1 cellular context compared by ENCODE assay signal in the genomic region with DNA sequence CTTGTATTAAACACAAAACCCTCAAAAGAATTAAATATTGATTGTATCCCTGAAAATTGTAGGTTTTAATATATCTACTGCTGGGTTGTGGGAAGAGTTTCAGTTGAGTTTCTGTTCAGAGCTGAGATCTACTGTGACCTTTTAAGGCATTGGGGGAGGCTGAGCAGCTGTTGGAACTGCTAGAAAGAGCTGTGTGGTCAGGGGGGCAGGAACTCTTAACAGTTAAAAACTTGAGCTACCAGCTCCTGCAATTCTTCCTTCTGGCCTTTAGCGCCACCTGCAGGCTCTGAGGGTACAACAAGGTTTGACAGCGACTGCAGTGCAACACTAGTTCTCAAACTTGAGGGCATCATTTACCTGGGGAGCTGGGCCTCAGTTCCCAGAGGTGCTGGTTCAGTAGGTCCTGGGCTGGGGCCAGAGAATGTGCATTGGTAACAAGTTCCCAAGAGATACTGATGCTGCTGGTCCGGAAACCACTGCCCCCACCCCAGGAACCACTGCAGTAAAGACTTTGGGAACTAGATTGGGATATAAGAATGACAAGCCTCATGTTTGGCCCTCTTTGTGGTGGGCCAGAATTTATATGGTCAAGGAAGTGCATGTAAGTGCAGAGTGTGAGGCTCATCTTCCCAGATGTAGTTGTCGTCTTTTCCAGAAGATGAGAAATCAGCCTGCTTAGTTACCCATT.
TF ChIP-seq lines count a peak whose summit lies in the region.

No MANE protein-coding gene starts in this region.

TF ChIP-seq in GM12878, 131 proteins besides CTCF, POLR2A, EP300 and RAD21 (continued from another document and continues in another):
- TF ChIP-seq, protein P1, sequence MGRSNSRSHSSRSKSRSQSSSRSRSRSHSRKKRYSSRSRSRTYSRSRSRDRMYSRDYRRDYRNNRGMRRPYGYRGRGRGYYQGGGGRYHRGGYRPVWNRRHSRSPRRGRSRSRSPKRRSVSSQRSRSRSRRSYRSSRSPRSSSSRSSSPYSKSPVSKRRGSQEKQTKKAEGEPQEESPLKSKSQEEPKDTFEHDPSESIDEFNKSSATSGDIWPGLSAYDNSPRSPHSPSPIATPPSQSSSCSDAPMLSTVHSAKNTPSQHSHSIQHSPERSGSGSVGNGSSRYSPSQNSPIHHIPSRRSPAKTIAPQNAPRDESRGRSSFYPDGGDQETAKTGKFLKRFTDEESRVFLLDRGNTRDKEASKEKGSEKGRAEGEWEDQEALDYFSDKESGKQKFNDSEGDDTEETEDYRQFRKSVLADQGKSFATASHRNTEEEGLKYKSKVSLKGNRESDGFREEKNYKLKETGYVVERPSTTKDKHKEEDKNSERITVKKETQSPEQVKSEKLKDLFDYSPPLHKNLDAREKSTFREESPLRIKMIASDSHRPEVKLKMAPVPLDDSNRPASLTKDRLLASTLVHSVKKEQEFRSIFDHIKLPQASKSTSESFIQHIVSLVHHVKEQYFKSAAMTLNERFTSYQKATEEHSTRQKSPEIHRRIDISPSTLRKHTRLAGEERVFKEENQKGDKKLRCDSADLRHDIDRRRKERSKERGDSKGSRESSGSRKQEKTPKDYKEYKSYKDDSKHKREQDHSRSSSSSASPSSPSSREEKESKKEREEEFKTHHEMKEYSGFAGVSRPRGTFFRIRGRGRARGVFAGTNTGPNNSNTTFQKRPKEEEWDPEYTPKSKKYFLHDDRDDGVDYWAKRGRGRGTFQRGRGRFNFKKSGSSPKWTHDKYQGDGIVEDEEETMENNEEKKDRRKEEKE (IDR thresholded peaks at IDR 0.05) = 0 out of 2 replicates have a peak, but pooled peaks have one; percentile 49
- TF ChIP-seq SPI1 (IDR thresholded peaks at IDR 0.05; ENCODE audit: borderline replicate concordance, insufficient read depth, low read depth, low read length) = no peak
- peak; percentile 41 for TF ChIP-seq NFIC (IDR thresholded peaks at IDR 0.05; ENCODE audit: low read depth, low read length)
- TF ChIP-seq POLR2AphosphoS2 (IDR thresholded peaks at IDR 0.05; ENCODE audit: low read depth, low read length) = no peak
- peak; percentile 48; the same call in 1 of the 2 replicates for TF ChIP-seq CREB1 (IDR thresholded peaks at IDR 0.05; ENCODE audit: low read depth)
- TF ChIP-seq SIX5 (IDR thresholded peaks at IDR 0.05; ENCODE audit: low read depth, low read length, severe bottlenecking) = no peak
- TF ChIP-seq, protein P2, sequence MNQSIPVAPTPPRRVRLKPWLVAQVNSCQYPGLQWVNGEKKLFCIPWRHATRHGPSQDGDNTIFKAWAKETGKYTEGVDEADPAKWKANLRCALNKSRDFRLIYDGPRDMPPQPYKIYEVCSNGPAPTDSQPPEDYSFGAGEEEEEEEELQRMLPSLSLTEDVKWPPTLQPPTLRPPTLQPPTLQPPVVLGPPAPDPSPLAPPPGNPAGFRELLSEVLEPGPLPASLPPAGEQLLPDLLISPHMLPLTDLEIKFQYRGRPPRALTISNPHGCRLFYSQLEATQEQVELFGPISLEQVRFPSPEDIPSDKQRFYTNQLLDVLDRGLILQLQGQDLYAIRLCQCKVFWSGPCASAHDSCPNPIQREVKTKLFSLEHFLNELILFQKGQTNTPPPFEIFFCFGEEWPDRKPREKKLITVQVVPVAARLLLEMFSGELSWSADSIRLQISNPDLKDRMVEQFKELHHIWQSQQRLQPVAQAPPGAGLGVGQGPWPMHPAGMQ (IDR thresholded peaks at IDR 0.05; ENCODE audit: borderline replicate concordance) = no peak
- no peak for TF ChIP-seq HDAC2 (IDR thresholded peaks at IDR 0.05)
- peak; percentile 65; the same call in 1 of the 2 replicates for TF ChIP-seq ZSCAN29 (IDR thresholded peaks at IDR 0.05)
- 0 out of 4 replicates have a peak, but pooled peaks of 1 of the 2 experiments have one; percentile 11 for TF ChIP-seq BHLHE40 (IDR thresholded peaks at IDR 0.05; ENCODE audit: borderline replicate concordance in 1 of 2, low read depth in 2 of 2, low read length in 1 of 2)
- peak; percentile 63 for TF ChIP-seq CREM (IDR thresholded peaks at IDR 0.05; ENCODE audit: low read depth)
- TF ChIP-seq, protein P3, sequence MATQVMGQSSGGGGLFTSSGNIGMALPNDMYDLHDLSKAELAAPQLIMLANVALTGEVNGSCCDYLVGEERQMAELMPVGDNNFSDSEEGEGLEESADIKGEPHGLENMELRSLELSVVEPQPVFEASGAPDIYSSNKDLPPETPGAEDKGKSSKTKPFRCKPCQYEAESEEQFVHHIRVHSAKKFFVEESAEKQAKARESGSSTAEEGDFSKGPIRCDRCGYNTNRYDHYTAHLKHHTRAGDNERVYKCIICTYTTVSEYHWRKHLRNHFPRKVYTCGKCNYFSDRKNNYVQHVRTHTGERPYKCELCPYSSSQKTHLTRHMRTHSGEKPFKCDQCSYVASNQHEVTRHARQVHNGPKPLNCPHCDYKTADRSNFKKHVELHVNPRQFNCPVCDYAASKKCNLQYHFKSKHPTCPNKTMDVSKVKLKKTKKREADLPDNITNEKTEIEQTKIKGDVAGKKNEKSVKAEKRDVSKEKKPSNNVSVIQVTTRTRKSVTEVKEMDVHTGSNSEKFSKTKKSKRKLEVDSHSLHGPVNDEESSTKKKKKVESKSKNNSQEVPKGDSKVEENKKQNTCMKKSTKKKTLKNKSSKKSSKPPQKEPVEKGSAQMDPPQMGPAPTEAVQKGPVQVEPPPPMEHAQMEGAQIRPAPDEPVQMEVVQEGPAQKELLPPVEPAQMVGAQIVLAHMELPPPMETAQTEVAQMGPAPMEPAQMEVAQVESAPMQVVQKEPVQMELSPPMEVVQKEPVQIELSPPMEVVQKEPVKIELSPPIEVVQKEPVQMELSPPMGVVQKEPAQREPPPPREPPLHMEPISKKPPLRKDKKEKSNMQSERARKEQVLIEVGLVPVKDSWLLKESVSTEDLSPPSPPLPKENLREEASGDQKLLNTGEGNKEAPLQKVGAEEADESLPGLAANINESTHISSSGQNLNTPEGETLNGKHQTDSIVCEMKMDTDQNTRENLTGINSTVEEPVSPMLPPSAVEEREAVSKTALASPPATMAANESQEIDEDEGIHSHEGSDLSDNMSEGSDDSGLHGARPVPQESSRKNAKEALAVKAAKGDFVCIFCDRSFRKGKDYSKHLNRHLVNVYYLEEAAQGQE (IDR thresholded peaks at IDR 0.05; ENCODE audit: low read depth, low read length) = no peak
- peak; percentile 91 for TF ChIP-seq CBX5 (IDR thresholded peaks at IDR 0.05; ENCODE audit: low read depth)
- TF ChIP-seq, protein P4, sequence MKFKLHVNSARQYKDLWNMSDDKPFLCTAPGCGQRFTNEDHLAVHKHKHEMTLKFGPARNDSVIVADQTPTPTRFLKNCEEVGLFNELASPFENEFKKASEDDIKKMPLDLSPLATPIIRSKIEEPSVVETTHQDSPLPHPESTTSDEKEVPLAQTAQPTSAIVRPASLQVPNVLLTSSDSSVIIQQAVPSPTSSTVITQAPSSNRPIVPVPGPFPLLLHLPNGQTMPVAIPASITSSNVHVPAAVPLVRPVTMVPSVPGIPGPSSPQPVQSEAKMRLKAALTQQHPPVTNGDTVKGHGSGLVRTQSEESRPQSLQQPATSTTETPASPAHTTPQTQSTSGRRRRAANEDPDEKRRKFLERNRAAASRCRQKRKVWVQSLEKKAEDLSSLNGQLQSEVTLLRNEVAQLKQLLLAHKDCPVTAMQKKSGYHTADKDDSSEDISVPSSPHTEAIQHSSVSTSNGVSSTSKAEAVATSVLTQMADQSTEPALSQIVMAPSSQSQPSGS (IDR thresholded peaks at IDR 0.05; ENCODE audit: low read length) = peak; percentile 75; the same call in 1 of the 2 replicates
- no peak for TF ChIP-seq NRF1 (conservative IDR thresholded peaks at IDR 0.05; ENCODE audit: low read depth, low read length)
- no peak for TF ChIP-seq STAT3 (IDR thresholded peaks at IDR 0.05; ENCODE audit: low read depth, low read length)
- no peak for TF ChIP-seq CEBPB (IDR thresholded peaks at IDR 0.05; ENCODE audit: borderline replicate concordance in 1 of 2, low read depth in 2 of 2, low read length in 2 of 2)
- no peak for TF ChIP-seq KDM1A (IDR thresholded peaks at IDR 0.05; ENCODE audit: borderline replicate concordance)
- TF ChIP-seq GABPA (IDR thresholded peaks at IDR 0.05; ENCODE audit: low read depth) = no peak
- 0 out of 2 replicates have a peak, but pooled peaks have one; percentile 37 for TF ChIP-seq LARP7 (IDR thresholded peaks at IDR 0.05)
- TF ChIP-seq, protein P5, sequence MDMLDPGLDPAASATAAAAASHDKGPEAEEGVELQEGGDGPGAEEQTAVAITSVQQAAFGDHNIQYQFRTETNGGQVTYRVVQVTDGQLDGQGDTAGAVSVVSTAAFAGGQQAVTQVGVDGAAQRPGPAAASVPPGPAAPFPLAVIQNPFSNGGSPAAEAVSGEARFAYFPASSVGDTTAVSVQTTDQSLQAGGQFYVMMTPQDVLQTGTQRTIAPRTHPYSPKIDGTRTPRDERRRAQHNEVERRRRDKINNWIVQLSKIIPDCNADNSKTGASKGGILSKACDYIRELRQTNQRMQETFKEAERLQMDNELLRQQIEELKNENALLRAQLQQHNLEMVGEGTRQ (IDR thresholded peaks at IDR 0.05; ENCODE audit: borderline replicate concordance, low read depth, low read length) = no peak
- TF ChIP-seq CBFB (IDR thresholded peaks at IDR 0.05; ENCODE audit: low read depth) = peak; percentile 72
- TF ChIP-seq, protein P6, sequence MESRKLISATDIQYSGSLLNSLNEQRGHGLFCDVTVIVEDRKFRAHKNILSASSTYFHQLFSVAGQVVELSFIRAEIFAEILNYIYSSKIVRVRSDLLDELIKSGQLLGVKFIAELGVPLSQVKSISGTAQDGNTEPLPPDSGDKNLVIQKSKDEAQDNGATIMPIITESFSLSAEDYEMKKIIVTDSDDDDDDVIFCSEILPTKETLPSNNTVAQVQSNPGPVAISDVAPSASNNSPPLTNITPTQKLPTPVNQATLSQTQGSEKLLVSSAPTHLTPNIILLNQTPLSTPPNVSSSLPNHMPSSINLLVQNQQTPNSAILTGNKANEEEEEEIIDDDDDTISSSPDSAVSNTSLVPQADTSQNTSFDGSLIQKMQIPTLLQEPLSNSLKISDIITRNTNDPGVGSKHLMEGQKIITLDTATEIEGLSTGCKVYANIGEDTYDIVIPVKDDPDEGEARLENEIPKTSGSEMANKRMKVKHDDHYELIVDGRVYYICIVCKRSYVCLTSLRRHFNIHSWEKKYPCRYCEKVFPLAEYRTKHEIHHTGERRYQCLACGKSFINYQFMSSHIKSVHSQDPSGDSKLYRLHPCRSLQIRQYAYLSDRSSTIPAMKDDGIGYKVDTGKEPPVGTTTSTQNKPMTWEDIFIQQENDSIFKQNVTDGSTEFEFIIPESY (IDR thresholded peaks at IDR 0.05) = no peak
- TF ChIP-seq TCF12 (IDR thresholded peaks at IDR 0.05; ENCODE audit: low read depth, low read length) = peak; percentile 94
- TF ChIP-seq ZNF24 (IDR thresholded peaks at IDR 0.05) = peak; percentile 78; the same call in 1 of the 2 replicates
- TF ChIP-seq, protein P7, sequence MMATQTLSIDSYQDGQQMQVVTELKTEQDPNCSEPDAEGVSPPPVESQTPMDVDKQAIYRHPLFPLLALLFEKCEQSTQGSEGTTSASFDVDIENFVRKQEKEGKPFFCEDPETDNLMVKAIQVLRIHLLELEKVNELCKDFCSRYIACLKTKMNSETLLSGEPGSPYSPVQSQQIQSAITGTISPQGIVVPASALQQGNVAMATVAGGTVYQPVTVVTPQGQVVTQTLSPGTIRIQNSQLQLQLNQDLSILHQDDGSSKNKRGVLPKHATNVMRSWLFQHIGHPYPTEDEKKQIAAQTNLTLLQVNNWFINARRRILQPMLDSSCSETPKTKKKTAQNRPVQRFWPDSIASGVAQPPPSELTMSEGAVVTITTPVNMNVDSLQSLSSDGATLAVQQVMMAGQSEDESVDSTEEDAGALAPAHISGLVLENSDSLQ (IDR thresholded peaks at IDR 0.05) = no peak
- TF ChIP-seq ETV6 (conservative IDR thresholded peaks at IDR 0.05 in 1 of 2, IDR thresholded peaks at IDR 0.05 in 1 of 2; ENCODE audit: borderline replicate concordance in 1 of 2, low read depth in 1 of 2) = peak in 1 of 2 experiments; percentile 65; a peak in 1 of 4 replicates
- peak; percentile 29 for TF ChIP-seq MEF2B (IDR thresholded peaks at IDR 0.05; ENCODE audit: partially characterized antibody, poor library complexity, severe bottlenecking)
- peak; percentile 87 to 98 for TF ChIP-seq SRF (IDR thresholded peaks at IDR 0.05; ENCODE audit: low read depth in 2 of 2, low read length in 2 of 2)
- TF ChIP-seq SUZ12 (IDR thresholded peaks at IDR 0.05; ENCODE audit: unreplicated experiment) = no peak
- peak in 1 of 2 experiments; percentile 61; a peak in 3 of 4 replicates for TF ChIP-seq IKZF2 (IDR thresholded peaks at IDR 0.05)
- TF ChIP-seq, protein P8, sequence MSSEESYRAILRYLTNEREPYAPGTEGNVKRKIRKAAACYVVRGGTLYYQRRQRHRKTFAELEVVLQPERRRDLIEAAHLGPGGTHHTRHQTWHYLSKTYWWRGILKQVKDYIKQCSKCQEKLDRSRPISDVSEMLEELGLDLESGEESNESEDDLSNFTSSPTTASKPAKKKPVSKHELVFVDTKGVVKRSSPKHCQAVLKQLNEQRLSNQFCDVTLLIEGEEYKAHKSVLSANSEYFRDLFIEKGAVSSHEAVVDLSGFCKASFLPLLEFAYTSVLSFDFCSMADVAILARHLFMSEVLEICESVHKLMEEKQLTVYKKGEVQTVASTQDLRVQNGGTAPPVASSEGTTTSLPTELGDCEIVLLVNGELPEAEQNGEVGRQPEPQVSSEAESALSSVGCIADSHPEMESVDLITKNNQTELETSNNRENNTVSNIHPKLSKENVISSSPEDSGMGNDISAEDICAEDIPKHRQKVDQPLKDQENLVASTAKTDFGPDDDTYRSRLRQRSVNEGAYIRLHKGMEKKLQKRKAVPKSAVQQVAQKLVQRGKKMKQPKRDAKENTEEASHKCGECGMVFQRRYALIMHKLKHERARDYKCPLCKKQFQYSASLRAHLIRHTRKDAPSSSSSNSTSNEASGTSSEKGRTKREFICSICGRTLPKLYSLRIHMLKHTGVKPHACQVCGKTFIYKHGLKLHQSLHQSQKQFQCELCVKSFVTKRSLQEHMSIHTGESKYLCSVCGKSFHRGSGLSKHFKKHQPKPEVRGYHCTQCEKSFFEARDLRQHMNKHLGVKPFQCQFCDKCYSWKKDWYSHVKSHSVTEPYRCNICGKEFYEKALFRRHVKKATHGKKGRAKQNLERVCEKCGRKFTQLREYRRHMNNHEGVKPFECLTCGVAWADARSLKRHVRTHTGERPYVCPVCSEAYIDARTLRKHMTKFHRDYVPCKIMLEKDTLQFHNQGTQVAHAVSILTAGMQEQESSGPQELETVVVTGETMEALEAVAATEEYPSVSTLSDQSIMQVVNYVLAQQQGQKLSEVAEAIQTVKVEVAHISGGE (CRISPR knock-in tag; IDR thresholded peaks at IDR 0.05) = no peak
- peak; percentile 85 for TF ChIP-seq TAF1 (IDR thresholded peaks at IDR 0.05; ENCODE audit: borderline replicate concordance, low read depth, low read length)
- no peak for TF ChIP-seq MTA2 (IDR thresholded peaks at IDR 0.05; ENCODE audit: low read depth)
- TF ChIP-seq, protein P9, sequence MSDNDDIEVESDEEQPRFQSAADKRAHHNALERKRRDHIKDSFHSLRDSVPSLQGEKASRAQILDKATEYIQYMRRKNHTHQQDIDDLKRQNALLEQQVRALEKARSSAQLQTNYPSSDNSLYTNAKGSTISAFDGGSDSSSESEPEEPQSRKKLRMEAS (IDR thresholded peaks at IDR 0.05; ENCODE audit: low read depth, low read length) = no peak
- TF ChIP-seq ZZZ3 (IDR thresholded peaks at IDR 0.05; ENCODE audit: control insufficient read depth, insufficient read length, low read depth) = no peak
- TF ChIP-seq KLF5 (IDR thresholded peaks at IDR 0.05; ENCODE audit: partially characterized antibody) = no peak
- TF ChIP-seq SMAD1 (IDR thresholded peaks at IDR 0.05; ENCODE audit: low read depth, partially characterized antibody) = no peak
- no peak for TF ChIP-seq ESRRA (IDR thresholded peaks at IDR 0.05; ENCODE audit: low read length)
